Comparison of ENCODE assay signal across 1 cellular context in genomic region chr17:68749742-68750562, GRCh38.
TF ChIP-seq lines count a peak whose summit lies in the region.

No MANE protein-coding gene starts in this region.

TF ChIP-seq in K562, 482 proteins besides CTCF, POLR2A, EP300 and RAD21 (continued from another document):
- no peak for TF ChIP-seq ZNF655 (CRISPR knock-in tag; IDR thresholded peaks at IDR 0.05)
- no peak for TF ChIP-seq SRSF3 (IDR thresholded peaks at IDR 0.05; ENCODE audit: insufficient read depth, low read length)
- TF ChIP-seq ETV6 (IDR thresholded peaks at IDR 0.05; ENCODE audit: borderline replicate concordance in 1 of 2, low read depth in 2 of 2, low read length in 1 of 2) = no peak
- TF ChIP-seq ETV6 (CRISPR knock-in tag; IDR thresholded peaks at IDR 0.05; ENCODE audit: borderline replicate concordance) = no peak
- no peak for TF ChIP-seq ZKSCAN3 (CRISPR knock-in tag; IDR thresholded peaks at IDR 0.05)
- no peak for TF ChIP-seq ZNF408 (CRISPR knock-in tag; IDR thresholded peaks at IDR 0.05; ENCODE audit: low read depth)
- no peak for TF ChIP-seq ARHGAP35 (IDR thresholded peaks at IDR 0.05; ENCODE audit: partially characterized antibody)
- TF ChIP-seq ZNF589 (CRISPR knock-in tag; IDR thresholded peaks at IDR 0.05; ENCODE audit: low read depth) = no peak
- no peak for TF ChIP-seq TARDBP (IDR thresholded peaks at IDR 0.05)
- TF ChIP-seq WHSC1 (IDR thresholded peaks at IDR 0.05; ENCODE audit: low read length) = no peak
- TF ChIP-seq ZNF324 (CRISPR knock-in tag; IDR thresholded peaks at IDR 0.05) = no peak
- no peak for TF ChIP-seq ATF1 (CRISPR knock-in tag; IDR thresholded peaks at IDR 0.05)
- TF ChIP-seq ATF1 (tag; IDR thresholded peaks at IDR 0.05) = peak; percentile 82
- TF ChIP-seq FOXM1 (IDR thresholded peaks at IDR 0.05; ENCODE audit: low read depth) = no peak
- TF ChIP-seq FOXM1 (CRISPR knock-in tag; IDR thresholded peaks at IDR 0.05; ENCODE audit: low read depth) = no peak
- TF ChIP-seq MTA3 (IDR thresholded peaks at IDR 0.05; ENCODE audit: borderline replicate concordance) = no peak
- TF ChIP-seq PRMT5 (CRISPR knock-in tag; IDR thresholded peaks at IDR 0.05) = no peak
- TF ChIP-seq ZNF395 (CRISPR knock-in tag; IDR thresholded peaks at IDR 0.05) = no peak
- TF ChIP-seq CSDE1 (IDR thresholded peaks at IDR 0.05) = no peak
- TF ChIP-seq CEBPB (tag; IDR thresholded peaks at IDR 0.05) = peak; percentile 41; the same call in 1 of the 2 replicates
- TF ChIP-seq KAT2B (IDR thresholded peaks at IDR 0.05; ENCODE audit: low read depth, low read length) = no peak
- no peak for TF ChIP-seq HMBOX1 (IDR thresholded peaks at IDR 0.05)
- no peak for TF ChIP-seq ZFP36 (IDR thresholded peaks at IDR 0.05; ENCODE audit: low read depth, low read length, partially characterized antibody)
- no peak for TF ChIP-seq NR2C2 (CRISPR knock-in tag; IDR thresholded peaks at IDR 0.05)
- TF ChIP-seq NR2C2 (tag; IDR thresholded peaks at IDR 0.05) = no peak
- TF ChIP-seq MED1 (CRISPR knock-in tag; IDR thresholded peaks at IDR 0.05; ENCODE audit: borderline replicate concordance) = no peak
